ENCODE assay signal across 1 cellular context in genomic region chr2:113756088-113757058, GRCh38.
TF ChIP-seq lines count a peak whose summit lies in the region.

A gene with protein sequence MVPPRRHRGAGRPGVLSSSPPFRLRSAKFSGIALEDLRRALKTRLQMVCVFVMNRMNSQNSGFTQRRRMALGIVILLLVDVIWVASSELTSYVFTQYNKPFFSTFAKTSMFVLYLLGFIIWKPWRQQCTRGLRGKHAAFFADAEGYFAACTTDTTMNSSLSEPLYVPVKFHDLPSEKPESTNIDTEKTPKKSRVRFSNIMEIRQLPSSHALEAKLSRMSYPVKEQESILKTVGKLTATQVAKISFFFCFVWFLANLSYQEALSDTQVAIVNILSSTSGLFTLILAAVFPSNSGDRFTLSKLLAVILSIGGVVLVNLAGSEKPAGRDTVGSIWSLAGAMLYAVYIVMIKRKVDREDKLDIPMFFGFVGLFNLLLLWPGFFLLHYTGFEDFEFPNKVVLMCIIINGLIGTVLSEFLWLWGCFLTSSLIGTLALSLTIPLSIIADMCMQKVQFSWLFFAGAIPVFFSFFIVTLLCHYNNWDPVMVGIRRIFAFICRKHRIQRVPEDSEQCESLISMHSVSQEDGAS (minus strand): TSS chr2:113756642. CDS start chr2:113756409, 233 bp downstream.

TF ChIP-seq in HepG2, 621 proteins besides CTCF, POLR2A, EP300 and RAD21 (continued from another document and continues in another):
- TF ChIP-seq, protein P1, sequence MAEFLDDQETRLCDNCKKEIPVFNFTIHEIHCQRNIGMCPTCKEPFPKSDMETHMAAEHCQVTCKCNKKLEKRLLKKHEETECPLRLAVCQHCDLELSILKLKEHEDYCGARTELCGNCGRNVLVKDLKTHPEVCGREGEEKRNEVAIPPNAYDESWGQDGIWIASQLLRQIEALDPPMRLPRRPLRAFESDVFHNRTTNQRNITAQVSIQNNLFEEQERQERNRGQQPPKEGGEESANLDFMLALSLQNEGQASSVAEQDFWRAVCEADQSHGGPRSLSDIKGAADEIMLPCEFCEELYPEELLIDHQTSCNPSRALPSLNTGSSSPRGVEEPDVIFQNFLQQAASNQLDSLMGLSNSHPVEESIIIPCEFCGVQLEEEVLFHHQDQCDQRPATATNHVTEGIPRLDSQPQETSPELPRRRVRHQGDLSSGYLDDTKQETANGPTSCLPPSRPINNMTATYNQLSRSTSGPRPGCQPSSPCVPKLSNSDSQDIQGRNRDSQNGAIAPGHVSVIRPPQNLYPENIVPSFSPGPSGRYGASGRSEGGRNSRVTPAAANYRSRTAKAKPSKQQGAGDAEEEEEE (CRISPR knock-in tag; IDR thresholded peaks at IDR 0.05; ENCODE audit: borderline replicate concordance): no peak
- TF ChIP-seq MIXL1 (CRISPR knock-in tag; IDR thresholded peaks at IDR 0.05): peak; percentile 54; the same call in 1 of the 2 replicates
- TF ChIP-seq SUZ12 (IDR thresholded peaks at IDR 0.05; ENCODE audit: low read depth, low read length): no peak
- TF ChIP-seq ZNF543 (CRISPR knock-in tag; IDR thresholded peaks at IDR 0.05): peak; percentile 82; the same call in 1 of the 2 replicates
- TF ChIP-seq ZFP41 (CRISPR knock-in tag; IDR thresholded peaks at IDR 0.05; ENCODE audit: borderline replicate concordance): peak; percentile 28; the same call in 1 of the 2 replicates
- TF ChIP-seq, protein P2, sequence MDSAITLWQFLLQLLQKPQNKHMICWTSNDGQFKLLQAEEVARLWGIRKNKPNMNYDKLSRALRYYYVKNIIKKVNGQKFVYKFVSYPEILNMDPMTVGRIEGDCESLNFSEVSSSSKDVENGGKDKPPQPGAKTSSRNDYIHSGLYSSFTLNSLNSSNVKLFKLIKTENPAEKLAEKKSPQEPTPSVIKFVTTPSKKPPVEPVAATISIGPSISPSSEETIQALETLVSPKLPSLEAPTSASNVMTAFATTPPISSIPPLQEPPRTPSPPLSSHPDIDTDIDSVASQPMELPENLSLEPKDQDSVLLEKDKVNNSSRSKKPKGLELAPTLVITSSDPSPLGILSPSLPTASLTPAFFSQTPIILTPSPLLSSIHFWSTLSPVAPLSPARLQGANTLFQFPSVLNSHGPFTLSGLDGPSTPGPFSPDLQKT (CRISPR knock-in tag; IDR thresholded peaks at IDR 0.05; ENCODE audit: borderline replicate concordance): peak; percentile 97; the same call in 1 of the 2 replicates
- TF ChIP-seq CEBPG (CRISPR knock-in tag; IDR thresholded peaks at IDR 0.05): peak; percentile 22; the same call in 1 of the 2 replicates
- TF ChIP-seq CCDC6 (CRISPR knock-in tag; IDR thresholded peaks at IDR 0.05): no peak; the same call in 1 of the 2 replicates
- TF ChIP-seq NFKBIZ (CRISPR knock-in tag; IDR thresholded peaks at IDR 0.05): no peak; the same call in 1 of the 2 replicates
- 0 out of 2 replicates have a peak, but pooled peaks have one; percentile 46 for TF ChIP-seq CHD4 (IDR thresholded peaks at IDR 0.05; ENCODE audit: borderline replicate concordance, low read length)
- no peak for TF ChIP-seq PRPF4 (IDR thresholded peaks at IDR 0.05; ENCODE audit: low read depth, low read length, poor library complexity, severe bottlenecking)
- TF ChIP-seq SOX6 (IDR thresholded peaks at IDR 0.05): no peak
- TF ChIP-seq SOX6 (CRISPR knock-in tag; IDR thresholded peaks at IDR 0.05): peak; percentile 76
- peak; percentile 94 for TF ChIP-seq ZXDC (CRISPR knock-in tag; IDR thresholded peaks at IDR 0.05)
- TF ChIP-seq EED (CRISPR knock-in tag; IDR thresholded peaks at IDR 0.05): peak; percentile 97
- 0 out of 2 replicates have a peak, but pooled peaks have one; percentile 21 for TF ChIP-seq KLF9 (CRISPR knock-in tag; IDR thresholded peaks at IDR 0.05; ENCODE audit: low read depth)
- no peak for TF ChIP-seq ZNF20 (CRISPR knock-in tag; IDR thresholded peaks at IDR 0.05)
- TF ChIP-seq ZNF160 (CRISPR knock-in tag; IDR thresholded peaks at IDR 0.05): peak; percentile 85
- TF ChIP-seq ZBTB37 (CRISPR knock-in tag; IDR thresholded peaks at IDR 0.05): no peak
- TF ChIP-seq AHR (CRISPR knock-in tag; IDR thresholded peaks at IDR 0.05): peak; percentile 78; the same call in 1 of the 2 replicates
- TF ChIP-seq SIN3B (IDR thresholded peaks at IDR 0.05; ENCODE audit: low read length): peak; percentile 85
- peak; percentile 100 for TF ChIP-seq KAT7 (CRISPR knock-in tag; IDR thresholded peaks at IDR 0.05; ENCODE audit: borderline replicate concordance)
- TF ChIP-seq, protein P3, sequence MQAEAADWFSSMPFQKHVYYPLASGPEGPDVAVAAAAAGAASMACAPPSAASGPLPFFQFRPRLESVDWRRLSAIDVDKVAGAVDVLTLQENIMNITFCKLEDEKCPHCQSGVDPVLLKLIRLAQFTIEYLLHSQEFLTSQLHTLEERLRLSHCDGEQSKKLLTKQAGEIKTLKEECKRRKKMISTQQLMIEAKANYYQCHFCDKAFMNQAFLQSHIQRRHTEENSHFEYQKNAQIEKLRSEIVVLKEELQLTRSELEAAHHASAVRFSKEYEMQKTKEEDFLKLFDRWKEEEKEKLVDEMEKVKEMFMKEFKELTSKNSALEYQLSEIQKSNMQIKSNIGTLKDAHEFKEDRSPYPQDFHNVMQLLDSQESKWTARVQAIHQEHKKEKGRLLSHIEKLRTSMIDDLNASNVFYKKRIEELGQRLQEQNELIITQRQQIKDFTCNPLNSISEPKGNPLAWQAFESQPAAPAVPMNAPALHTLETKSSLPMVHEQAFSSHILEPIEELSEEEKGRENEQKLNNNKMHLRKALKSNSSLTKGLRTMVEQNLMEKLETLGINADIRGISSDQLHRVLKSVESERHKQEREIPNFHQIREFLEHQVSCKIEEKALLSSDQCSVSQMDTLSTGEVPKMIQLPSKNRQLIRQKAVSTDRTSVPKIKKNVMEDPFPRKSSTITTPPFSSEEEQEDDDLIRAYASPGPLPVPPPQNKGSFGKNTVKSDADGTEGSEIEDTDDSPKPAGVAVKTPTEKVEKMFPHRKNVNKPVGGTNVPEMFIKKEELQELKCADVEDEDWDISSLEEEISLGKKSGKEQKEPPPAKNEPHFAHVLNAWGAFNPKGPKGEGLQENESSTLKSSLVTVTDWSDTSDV (CRISPR knock-in tag; IDR thresholded peaks at IDR 0.05): peak; percentile 90
- peak; percentile 55; the same call in 1 of the 2 replicates for TF ChIP-seq NR2F2 (IDR thresholded peaks at IDR 0.05; ENCODE audit: borderline replicate concordance, low read depth)
- TF ChIP-seq, protein P4, sequence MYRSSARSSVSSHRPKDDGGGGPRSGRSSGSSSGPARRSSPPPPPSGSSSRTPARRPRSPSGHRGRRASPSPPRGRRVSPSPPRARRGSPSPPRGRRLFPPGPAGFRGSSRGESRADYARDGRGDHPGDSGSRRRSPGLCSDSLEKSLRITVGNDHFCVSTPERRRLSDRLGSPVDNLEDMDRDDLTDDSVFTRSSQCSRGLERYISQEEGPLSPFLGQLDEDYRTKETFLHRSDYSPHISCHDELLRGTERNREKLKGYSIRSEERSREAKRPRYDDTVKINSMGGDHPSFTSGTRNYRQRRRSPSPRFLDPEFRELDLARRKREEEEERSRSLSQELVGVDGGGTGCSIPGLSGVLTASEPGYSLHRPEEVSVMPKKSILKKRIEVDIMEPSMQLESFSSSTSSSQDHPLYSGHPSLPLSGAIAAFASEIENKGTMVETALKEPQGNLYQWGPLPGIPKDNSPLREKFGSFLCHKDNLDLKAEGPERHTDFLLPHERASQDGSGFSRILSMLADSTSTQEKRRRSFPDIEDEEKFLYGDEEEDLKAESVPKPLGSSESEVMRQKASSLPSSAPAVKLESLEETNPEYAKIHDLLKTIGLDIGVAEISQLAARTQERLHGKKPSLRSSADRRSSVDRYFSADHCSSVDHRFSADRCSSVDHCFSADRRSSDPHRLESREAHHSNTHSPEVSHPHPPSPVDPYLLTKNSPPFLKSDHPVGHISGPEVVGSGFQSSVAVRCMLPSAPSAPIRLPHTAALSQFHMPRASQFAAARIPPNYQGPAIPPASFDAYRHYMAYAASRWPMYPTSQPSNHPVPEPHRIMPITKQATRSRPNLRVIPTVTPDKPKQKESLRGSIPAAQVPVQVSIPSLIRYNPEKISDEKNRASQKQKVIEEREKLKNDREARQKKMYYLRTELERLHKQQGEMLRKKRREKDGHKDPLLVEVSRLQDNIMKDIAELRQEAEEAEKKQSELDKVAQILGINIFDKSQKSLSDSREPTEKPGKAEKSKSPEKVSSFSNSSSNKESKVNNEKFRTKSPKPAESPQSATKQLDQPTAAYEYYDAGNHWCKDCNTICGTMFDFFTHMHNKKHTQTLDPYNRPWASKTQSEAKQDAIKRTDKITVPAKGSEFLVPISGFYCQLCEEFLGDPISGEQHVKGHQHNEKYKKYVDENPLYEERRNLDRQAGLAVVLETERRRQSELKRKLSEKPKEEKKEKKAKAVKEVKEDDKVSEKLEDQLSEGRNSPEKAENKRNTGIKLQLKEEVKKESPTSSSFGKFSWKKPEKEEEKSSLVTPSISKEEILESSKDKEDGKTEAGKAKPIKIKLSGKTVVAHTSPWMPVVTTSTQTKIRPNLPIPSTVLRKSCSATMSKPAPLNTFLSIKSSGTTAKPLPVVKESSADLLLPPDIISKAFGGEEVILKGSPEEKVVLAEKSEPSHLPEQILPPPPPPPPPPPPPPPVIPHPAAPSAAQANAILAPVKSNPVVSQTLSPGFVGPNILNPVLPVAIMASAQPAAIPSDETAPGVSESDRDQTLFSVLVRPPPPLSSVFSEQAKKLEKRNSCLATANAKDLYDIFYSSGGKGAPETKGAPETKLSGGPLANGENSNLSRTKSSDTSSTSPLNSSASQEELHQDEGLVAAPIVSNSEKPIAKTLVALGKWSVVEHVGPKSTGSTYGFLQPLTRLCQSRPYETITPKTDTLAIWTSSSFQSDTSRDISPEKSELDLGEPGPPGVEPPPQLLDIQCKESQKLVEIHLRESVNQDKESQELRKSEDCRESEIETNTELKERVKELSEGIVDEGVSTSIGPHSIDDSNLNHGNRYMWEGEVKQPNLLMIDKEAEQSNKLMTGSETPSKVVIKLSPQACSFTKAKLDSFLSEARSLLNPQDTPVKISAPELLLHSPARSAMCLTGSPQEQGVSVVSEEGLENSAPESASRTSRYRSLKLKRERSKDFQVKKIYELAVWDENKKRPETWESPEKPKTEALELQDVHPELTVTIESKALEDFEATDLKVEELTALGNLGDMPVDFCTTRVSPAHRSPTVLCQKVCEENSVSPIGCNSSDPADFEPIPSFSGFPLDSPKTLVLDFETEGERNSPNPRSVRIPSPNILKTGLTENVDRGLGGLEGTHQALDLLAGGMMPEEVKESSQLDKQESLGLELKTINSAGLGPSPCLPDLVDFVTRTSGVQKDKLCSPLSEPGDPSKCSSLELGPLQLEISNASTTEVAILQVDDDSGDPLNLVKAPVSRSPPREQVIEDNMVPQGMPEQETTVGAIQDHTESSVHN (CRISPR knock-in tag; IDR thresholded peaks at IDR 0.05): peak; percentile 99
- peak; percentile 93; the same call in 1 of the 2 replicates for TF ChIP-seq FOXK1 (CRISPR knock-in tag; IDR thresholded peaks at IDR 0.05; ENCODE audit: borderline replicate concordance, low read depth)
- peak; percentile 68; the same call in 1 of the 2 replicates for TF ChIP-seq ZBTB20 (CRISPR knock-in tag; IDR thresholded peaks at IDR 0.05; ENCODE audit: borderline replicate concordance, low read depth)
- TF ChIP-seq KLF6 (CRISPR knock-in tag; IDR thresholded peaks at IDR 0.05): peak; percentile 86; the same call in 1 of the 2 replicates
- TF ChIP-seq ZMAT5 (CRISPR knock-in tag; IDR thresholded peaks at IDR 0.05; ENCODE audit: borderline replicate concordance, low read depth): no peak
- peak; percentile 79 for TF ChIP-seq ZNF317 (CRISPR knock-in tag; IDR thresholded peaks at IDR 0.05)
- no peak for TF ChIP-seq ZNF724P (CRISPR knock-in tag; IDR thresholded peaks at IDR 0.05; ENCODE audit: borderline replicate concordance)
